Comparison of ENCODE assay signal across 18 cellular contexts in the genomic region with DNA sequence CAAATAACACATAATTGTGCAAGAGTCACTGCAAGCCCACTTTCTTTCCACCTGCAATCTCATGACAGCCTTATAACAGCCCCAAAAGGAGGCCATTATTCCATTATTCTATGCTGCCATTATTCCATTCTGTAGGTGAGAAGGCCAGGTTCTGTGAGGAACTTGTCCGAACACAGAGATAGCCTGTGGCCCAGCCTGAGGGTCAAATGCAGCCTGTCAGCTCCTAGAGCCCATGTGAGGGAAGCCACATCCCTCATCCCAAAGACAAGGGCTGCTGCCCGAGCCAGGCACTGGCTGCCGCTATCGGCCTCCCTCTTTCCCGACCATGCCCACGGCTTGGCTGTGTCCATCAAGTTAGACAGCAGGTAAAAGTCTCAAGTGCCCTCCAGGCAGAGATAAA. TPM values are rescaled to one million over a fixed set of nuclear protein-coding genes. Genes with fewer than 3 reads are reported as not detected.
DNase-seq lines count a peak whose midpoint lies in the region; ATAC-seq and TF ChIP-seq lines count a peak whose summit lies in the region.
"Had no signal": no experiment of that assay in that cellular context is flagged by ENCODE, and none has a peak within 500 bp of the region (broad histone marks: within the 10 kb centered on the region; RNA-seq: fewer than 3 reads in every experiment).

No MANE protein-coding gene starts in this region.

- H3K4me1 Mint-ChIP-seq in endodermal cell, result no peaks in the 10 kb centered on the region
- H3K4me1 Mint-ChIP-seq: CD4-positive, CD25-positive, alpha-beta regulatory T cell had no signal

- H3K4me2 ChIP-seq in parathyroid adenoma (ENCODE audit: low read length), result no peak overlapping the region

- H3K27me3 Mint-ChIP-seq in endodermal cell (ENCODE audit: insufficient read depth), result peaks cover 4% of the 10 kb centered on the region
- H3K27me3 Mint-ChIP-seq: CD4-positive, CD25-positive, alpha-beta regulatory T cell had no signal

- H3K9me3 Mint-ChIP-seq in endodermal cell, result no peaks in the 10 kb centered on the region

- H3K4me3 ChIP-seq in right atrium auricular region (no peak overlapping the region), endodermal cell (ENCODE audit: low read length) (no peak overlapping the region), parathyroid adenoma (ENCODE audit: low read depth, low read length) (no peak overlapping the region), vagina (no peak overlapping the region)
- H3K4me3 ChIP-seq: GM23248, HAP-1 had no signal

- ATAC-seq in left cardiac atrium (no peak), HG02571 (IDR thresholded peaks at IDR 0.05; ENCODE audit: unreplicated experiment) (no peak), HG02642 (IDR thresholded peaks at IDR 0.05; ENCODE audit: poor library complexity, unreplicated experiment) (no peak)

- intact Hi-C loops in left cardiac atrium (cut with DNase I) (no loop called here), vagina (cut with DNase I) (no loop called here)

- no peaks in the 10 kb centered on the region for H3K27me3 ChIP-seq in right atrium auricular region
- no peaks in the 10 kb centered on the region for H3K27me3 ChIP-seq in endodermal cell (ENCODE audit: control insufficient read depth, insufficient read depth, low read length, poor library complexity, severe bottlenecking)
- H3K27me3 ChIP-seq in parathyroid adenoma (ENCODE audit: control insufficient read depth, insufficient read depth, low read length), result no peaks in the 10 kb centered on the region
- H3K27me3 ChIP-seq in vagina, result no peaks in the 10 kb centered on the region
- H3K27me3 ChIP-seq: BE2C had no signal

- H2AFZ ChIP-seq in parathyroid adenoma, result peak overlapping the region; percentile 19
- H2AFZ ChIP-seq: GM23248 had no signal

- peaks cover 0 to 53% of the 10 kb centered on the region in 2 donors for H3K4me1 ChIP-seq in right atrium auricular region
- H3K4me1 ChIP-seq in endodermal cell (ENCODE audit: control insufficient read depth, insufficient read depth, low read length), result no peaks in the 10 kb centered on the region
- peaks cover 57% of the 10 kb centered on the region for H3K4me1 ChIP-seq in parathyroid adenoma
- H3K4me1 ChIP-seq in vagina, result peaks cover 4% of the 10 kb centered on the region
- H3K4me1 ChIP-seq: BE2C, HAP-1 had no signal

- H3K79me2 ChIP-seq in parathyroid adenoma, result no peaks in the 10 kb centered on the region

- H3K36me3 ChIP-seq in right atrium auricular region (no peaks in the 10 kb centered on the region), endodermal cell (ENCODE audit: control insufficient read depth, insufficient read depth, low read length) (no peaks in the 10 kb centered on the region), parathyroid adenoma (ENCODE audit: control insufficient read depth, insufficient read depth, low read length) (no peaks in the 10 kb centered on the region), vagina (no peaks in the 10 kb centered on the region)
- H3K36me3 ChIP-seq: BE2C, HAP-1 had no signal

- WGBS in endodermal cell (ENCODE audit: insufficient coverage in 1 of 2, insufficient read length in 1 of 2), 2 experiments, result 71 to 80% methylated on average over 4 to 6 of the region's 6 CpGs

- H3K9me3 ChIP-seq in right atrium auricular region (no peaks in the 10 kb centered on the region), endodermal cell (ENCODE audit: control insufficient read depth, low read length) (no peaks in the 10 kb centered on the region), parathyroid adenoma (ENCODE audit: control insufficient read depth, low read length) (no peaks in the 10 kb centered on the region), vagina (no peaks in the 10 kb centered on the region)
- H3K9me3 ChIP-seq: BE2C, HAP-1 had no signal

- TF ChIP-seq POLR2A in vagina (IDR thresholded peaks at IDR 0.05), result no peak

- no peaks in the 10 kb centered on the region for H3K36me3 Mint-ChIP-seq in endodermal cell (ENCODE audit: low read depth)
- H3K36me3 Mint-ChIP-seq: CD4-positive, CD25-positive, alpha-beta regulatory T cell; CD8-positive, alpha-beta memory T cell had no signal

- peak; percentile 16 for DNase-seq in right atrium auricular region (ENCODE audit: low spot score)
- no peak for DNase-seq in left cardiac atrium
- DNase-seq in endodermal cell, result peak; percentile 22
- DNase-seq in vagina (ENCODE audit: extremely low spot score in 2 of 2), result peak; percentile 25 to 37
- no peak for DNase-seq in activated CD4-positive, alpha-beta T cell treated with anti-CD3 and anti-CD28 coated beads, Interleukin-2, amount 50 U/mL, for 48 hours
- DNase-seq: ACHN; BE2C; C1 segment of cervical spinal cord; CD4-positive, CD25-positive, alpha-beta regulatory T cell; CD8-positive, alpha-beta memory T cell; COR-L47; GM23248; IMR-90 had no signal

- H3K9ac ChIP-seq in endodermal cell (ENCODE audit: extremely low read depth, low read length, poor library complexity, severe bottlenecking), result no peak overlapping the region
- H3K9ac ChIP-seq in parathyroid adenoma, result no peak overlapping the region
- H3K9ac ChIP-seq: GM23248 had no signal

- H3K27ac ChIP-seq in right atrium auricular region (no peak overlapping the region), endodermal cell (ENCODE audit: low read depth, low read length) (no peak overlapping the region), parathyroid adenoma (no peak overlapping the region), vagina (no peak overlapping the region)
- H3K27ac ChIP-seq: GM23248 had no signal

- no peak for TF ChIP-seq CTCF in right atrium auricular region (IDR thresholded peaks at IDR 0.05)
- no peak for TF ChIP-seq CTCF in endodermal cell (conservative IDR thresholded peaks at IDR 0.05)
- no peak for TF ChIP-seq CTCF in parathyroid adenoma (IDR thresholded peaks at IDR 0.05)
- TF ChIP-seq CTCF in vagina (IDR thresholded peaks at IDR 0.05), result no peak

- no peak overlapping the region for H3K4me3 Mint-ChIP-seq in endodermal cell
- H3K4me3 Mint-ChIP-seq: CD4-positive, CD25-positive, alpha-beta regulatory T cell; CD8-positive, alpha-beta memory T cell had no signal

- H3K27ac Mint-ChIP-seq in endodermal cell, result no peak overlapping the region
- H3K27ac Mint-ChIP-seq: CD4-positive, CD25-positive, alpha-beta regulatory T cell; CD8-positive, alpha-beta memory T cell had no signal

RNA-seq across cellular contexts. Expression of a gene that starts 24.1 kb away (rescaled TPM):
- total RNA-seq in right atrium auricular region, result 10 to 100 TPM; 34.9 to 48.2 TPM
- total RNA-seq in left cardiac atrium, result 10 to 100 TPM; 34.7 to 54.1 TPM
- total RNA-seq in endodermal cell, result under 1 TPM in 1 of 2 donors, not detected in 1; 0.15 TPM
- polyA plus RNA-seq in endodermal cell (2013, experiment 1 of 2), result 0.18 TPM
- 0.08 TPM for polyA plus RNA-seq in endodermal cell (2013, experiment 2 of 2)
- not detected for total RNA-seq in vagina
- total RNA-seq: CD4-positive, CD25-positive, alpha-beta regulatory T cell; CD8-positive, alpha-beta memory T cell; GM23248; H4; IMR-90 had no signal
- polyA plus RNA-seq: CD4-positive, CD25-positive, alpha-beta regulatory T cell; CD8-positive, alpha-beta memory T cell; GM23248; IMR-90 had no signal

Comparison
In these comparisons a context has a peak if more than half of its experiments do, and no peak if none do; other contexts are left out.
1. DNase-seq: peak in right atrium auricular region (single experiment), endodermal cell (single experiment) and vagina (2 of 2); none in left cardiac atrium (single experiment) and activated CD4-positive, alpha-beta T cell treated with anti-CD3 and anti-CD28 coated beads, Interleukin-2, amount 50 U/mL, for 48 hours (0 of 2).
2. RNA of a gene that starts 24.1 kb away (total RNA-seq): 34.7 to 54.1 TPM in left cardiac atrium and 34.9 to 48.2 TPM in right atrium auricular region; 0.15 TPM in endodermal cell and not detected in vagina (single experiment); every median in the first group is over 10 times any median in the second.